ENCODE assay signal across 1 cellular context in the genomic region with DNA sequence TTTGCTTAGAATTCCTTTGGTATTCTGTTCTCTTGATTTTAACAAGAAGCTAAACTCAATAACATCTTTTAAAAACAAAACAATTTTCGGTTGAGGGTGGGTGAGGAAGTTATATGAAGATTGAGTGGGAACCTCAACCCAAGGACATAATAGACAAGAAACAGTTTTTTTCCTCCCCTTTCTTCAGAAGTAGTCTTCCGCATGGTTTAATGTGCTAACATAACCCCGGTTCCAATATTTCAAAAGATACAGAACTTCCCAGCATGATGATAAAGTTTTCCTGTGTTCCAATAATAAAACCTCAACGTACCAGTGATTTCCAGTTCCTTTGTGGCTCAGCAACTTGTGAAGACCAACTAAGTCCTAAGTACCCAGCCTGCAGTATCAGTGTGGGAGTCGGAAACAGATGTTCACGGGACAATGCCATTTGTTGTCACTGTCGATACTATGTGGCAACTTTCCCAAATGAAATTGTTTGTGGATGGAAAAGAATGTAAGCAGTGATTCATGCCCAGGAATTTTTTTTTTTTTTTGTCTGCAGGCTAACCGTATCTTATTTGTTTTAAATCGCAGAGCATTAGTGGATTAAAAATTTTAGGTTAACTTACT.
TF ChIP-seq lines count a peak whose summit lies in the region.

No MANE protein-coding gene starts in this region.

TF ChIP-seq in HEK293, 187 proteins besides CTCF, POLR2A, EP300 and RAD21 (continued from another document):
- TF ChIP-seq PRDM10 (tag by site-specific recombination; IDR thresholded peaks at IDR 0.05) (peak; percentile 35; the same call in 1 of the 2 replicates), ZNF704 (tag by site-specific recombination; IDR thresholded peaks at IDR 0.05) (no peak), ZNF629 (tag by site-specific recombination; IDR thresholded peaks at IDR 0.05) (peak; percentile 40; the same call in 1 of the 2 replicates), PRDM1 (tag by site-specific recombination; IDR thresholded peaks at IDR 0.05) (peak; percentile 80), WT1 (tag by site-specific recombination; IDR thresholded peaks at IDR 0.05) (no peak)
- TF ChIP-seq, protein P1, sequence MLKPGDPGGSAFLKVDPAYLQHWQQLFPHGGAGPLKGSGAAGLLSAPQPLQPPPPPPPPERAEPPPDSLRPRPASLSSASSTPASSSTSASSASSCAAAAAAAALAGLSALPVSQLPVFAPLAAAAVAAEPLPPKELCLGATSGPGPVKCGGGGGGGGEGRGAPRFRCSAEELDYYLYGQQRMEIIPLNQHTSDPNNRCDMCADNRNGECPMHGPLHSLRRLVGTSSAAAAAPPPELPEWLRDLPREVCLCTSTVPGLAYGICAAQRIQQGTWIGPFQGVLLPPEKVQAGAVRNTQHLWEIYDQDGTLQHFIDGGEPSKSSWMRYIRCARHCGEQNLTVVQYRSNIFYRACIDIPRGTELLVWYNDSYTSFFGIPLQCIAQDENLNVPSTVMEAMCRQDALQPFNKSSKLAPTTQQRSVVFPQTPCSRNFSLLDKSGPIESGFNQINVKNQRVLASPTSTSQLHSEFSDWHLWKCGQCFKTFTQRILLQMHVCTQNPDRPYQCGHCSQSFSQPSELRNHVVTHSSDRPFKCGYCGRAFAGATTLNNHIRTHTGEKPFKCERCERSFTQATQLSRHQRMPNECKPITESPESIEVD (tag by site-specific recombination; IDR thresholded peaks at IDR 0.05): 0 out of 2 replicates have a peak, but pooled peaks have one; percentile 11
- TF ChIP-seq, protein P2, sequence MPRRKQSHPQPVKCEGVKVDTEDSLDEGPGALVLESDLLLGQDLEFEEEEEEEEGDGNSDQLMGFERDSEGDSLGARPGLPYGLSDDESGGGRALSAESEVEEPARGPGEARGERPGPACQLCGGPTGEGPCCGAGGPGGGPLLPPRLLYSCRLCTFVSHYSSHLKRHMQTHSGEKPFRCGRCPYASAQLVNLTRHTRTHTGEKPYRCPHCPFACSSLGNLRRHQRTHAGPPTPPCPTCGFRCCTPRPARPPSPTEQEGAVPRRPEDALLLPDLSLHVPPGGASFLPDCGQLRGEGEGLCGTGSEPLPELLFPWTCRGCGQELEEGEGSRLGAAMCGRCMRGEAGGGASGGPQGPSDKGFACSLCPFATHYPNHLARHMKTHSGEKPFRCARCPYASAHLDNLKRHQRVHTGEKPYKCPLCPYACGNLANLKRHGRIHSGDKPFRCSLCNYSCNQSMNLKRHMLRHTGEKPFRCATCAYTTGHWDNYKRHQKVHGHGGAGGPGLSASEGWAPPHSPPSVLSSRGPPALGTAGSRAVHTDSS (tag by site-specific recombination; IDR thresholded peaks at IDR 0.05): no peak
